Comparison of ENCODE assay signal across 8 cellular contexts in genomic region chr10:9172276-9172675, GRCh38.
"Had no signal": no experiment of that assay in that cellular context is flagged by ENCODE, and none has a peak within 500 bp of the region (broad histone marks: within the 10 kb centered on the region; RNA-seq: fewer than 3 reads in every experiment).

No MANE protein-coding gene starts in this region.

- FAIRE-seq: HepG2, HTR-8/SVneo, K562 had no signal

- H3K4me3 ChIP-seq: K562 had no signal

- H3K36me3 Mint-ChIP-seq: IgD-negative memory B cell had no signal

- ATAC-seq: HepG2, K562 had no signal

- H3K4me1 Mint-ChIP-seq: IgD-negative memory B cell had no signal

- H3K27ac Mint-ChIP-seq: IgD-negative memory B cell had no signal

- H3K4me3 Mint-ChIP-seq: IgD-negative memory B cell had no signal

- H3K27me3 Mint-ChIP-seq: IgD-negative memory B cell had no signal

- DNase-seq: IMR-90, KBM-7, KG1 had no signal

- H3K27ac ChIP-seq: HL-60 had no signal
